ENCODE assay signal across 23 cellular contexts in the genomic region with DNA sequence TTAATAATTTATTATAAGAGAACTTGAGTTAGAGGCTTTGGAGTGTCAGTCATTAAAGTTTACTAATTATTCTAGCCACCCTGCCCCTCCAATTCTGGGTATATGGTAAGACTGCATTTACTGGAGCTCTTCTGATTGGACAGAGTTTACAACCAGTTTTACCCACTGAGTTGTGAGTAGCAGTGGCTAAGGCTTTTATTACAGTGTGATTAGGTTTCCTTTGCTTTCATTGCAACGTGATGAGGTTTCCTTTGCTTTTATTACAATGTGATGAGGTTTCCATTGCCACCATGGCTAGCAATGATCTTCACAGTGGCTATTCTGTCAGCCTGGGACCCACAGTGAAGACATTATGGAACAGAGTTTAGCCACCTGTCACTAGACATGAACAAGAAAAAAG.
"Had no signal": no experiment of that assay in that cellular context is flagged by ENCODE, and none has a peak within 500 bp of the region (broad histone marks: within the 10 kb centered on the region; RNA-seq: fewer than 3 reads in every experiment).

No MANE protein-coding gene starts in this region.

- H3K9ac ChIP-seq: SK-N-SH had no signal

- H3K4me2 ChIP-seq: SK-N-SH had no signal

- H3K9me3 ChIP-seq: SK-N-SH had no signal

- DNase-seq: Karpas-422; KBM-7; MM.1S; NCI-H1092 treated with DMSO at 0.1 percent for 48 hours; NCI-H1436; NCI-H187; NCI-H2029; NCI-H2081 treated with DMSO at 0.1 percent for 48 hours; NCI-H2171; NCI-H2227 treated with DMSO at 0.1 percent for 48 hours; NCI-H510A; NCI-H524 treated with DMSO at 0.1 percent for 48 hours; NCI-H69; NCI-H774; NK-92 treated with Interleukin-12 subunit alpha and Interleukin-12 subunit beta, amount 100 ng/mL, for 24 hours; PC-3; SHP77; SK-N-SH; SW 1271; T-cell had no signal

- H3K27ac ChIP-seq: HL-60, RWPE1 had no signal

- ATAC-seq: Panc1, PC-3, T-cell had no signal
